ENCODE assay signal across 2 cellular contexts in genomic region chr1:10424651-10425050, GRCh38.
TF ChIP-seq lines count a peak whose summit lies in the region.

No MANE protein-coding gene starts in this region.

TF ChIP-seq in A549, 52 proteins besides CTCF, POLR2A, EP300 and RAD21:
- TF ChIP-seq RFX5 (IDR thresholded peaks at IDR 0.05) = no peak
- no peak for TF ChIP-seq MAX (IDR thresholded peaks at IDR 0.05)
- TF ChIP-seq, protein P1, sequence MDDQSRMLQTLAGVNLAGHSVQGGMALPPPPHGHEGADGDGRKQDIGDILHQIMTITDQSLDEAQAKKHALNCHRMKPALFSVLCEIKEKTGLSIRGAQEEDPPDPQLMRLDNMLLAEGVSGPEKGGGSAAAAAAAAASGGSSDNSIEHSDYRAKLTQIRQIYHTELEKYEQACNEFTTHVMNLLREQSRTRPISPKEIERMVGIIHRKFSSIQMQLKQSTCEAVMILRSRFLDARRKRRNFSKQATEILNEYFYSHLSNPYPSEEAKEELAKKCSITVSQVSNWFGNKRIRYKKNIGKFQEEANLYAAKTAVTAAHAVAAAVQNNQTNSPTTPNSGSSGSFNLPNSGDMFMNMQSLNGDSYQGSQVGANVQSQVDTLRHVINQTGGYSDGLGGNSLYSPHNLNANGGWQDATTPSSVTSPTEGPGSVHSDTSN (IDR thresholded peaks at IDR 0.05) = no peak
- no peak for TF ChIP-seq EHMT2 (IDR thresholded peaks at IDR 0.05; ENCODE audit: low read depth)
- no peak for TF ChIP-seq HOXB5 (CRISPR knock-in tag; IDR thresholded peaks at IDR 0.05)
- no peak for TF ChIP-seq CHD4 (IDR thresholded peaks at IDR 0.05; ENCODE audit: borderline replicate concordance)
- TF ChIP-seq CBX8 (IDR thresholded peaks at IDR 0.05) = no peak
- TF ChIP-seq MAFK (IDR thresholded peaks at IDR 0.05; ENCODE audit: partially characterized antibody) = no peak
- no peak for TF ChIP-seq BHLHE40 (IDR thresholded peaks at IDR 0.05; ENCODE audit: low read depth, low read length)
- TF ChIP-seq GATA3 (IDR thresholded peaks at IDR 0.05; ENCODE audit: borderline replicate concordance) = no peak
- TF ChIP-seq HEYL (CRISPR knock-in tag; IDR thresholded peaks at IDR 0.05) = no peak
- TF ChIP-seq FOSL2 (IDR thresholded peaks at IDR 0.05) = no peak
- TF ChIP-seq FOSL2 (CRISPR knock-in tag; IDR thresholded peaks at IDR 0.05) = no peak
- TF ChIP-seq, protein P2, sequence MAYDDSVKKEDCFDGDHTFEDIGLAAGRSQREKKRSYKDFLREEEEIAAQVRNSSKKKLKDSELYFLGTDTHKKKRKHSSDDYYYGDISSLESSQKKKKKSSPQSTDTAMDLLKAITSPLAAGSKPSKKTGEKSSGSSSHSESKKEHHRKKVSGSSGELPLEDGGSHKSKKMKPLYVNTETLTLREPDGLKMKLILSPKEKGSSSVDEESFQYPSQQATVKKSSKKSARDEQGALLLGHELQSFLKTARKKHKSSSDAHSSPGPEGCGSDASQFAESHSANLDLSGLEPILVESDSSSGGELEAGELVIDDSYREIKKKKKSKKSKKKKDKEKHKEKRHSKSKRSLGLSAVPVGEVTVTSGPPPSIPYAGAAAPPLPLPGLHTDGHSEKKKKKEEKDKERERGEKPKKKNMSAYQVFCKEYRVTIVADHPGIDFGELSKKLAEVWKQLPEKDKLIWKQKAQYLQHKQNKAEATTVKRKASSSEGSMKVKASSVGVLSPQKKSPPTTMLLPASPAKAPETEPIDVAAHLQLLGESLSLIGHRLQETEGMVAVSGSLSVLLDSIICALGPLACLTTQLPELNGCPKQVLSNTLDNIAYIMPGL (CRISPR knock-in tag; IDR thresholded peaks at IDR 0.05; ENCODE audit: borderline replicate concordance) = no peak
- no peak for TF ChIP-seq KDM5A (IDR thresholded peaks at IDR 0.05)
- TF ChIP-seq MAZ (IDR thresholded peaks at IDR 0.05; ENCODE audit: borderline replicate concordance, low read depth, low read length) = no peak
- no peak for TF ChIP-seq HES2 (IDR thresholded peaks at IDR 0.05)

TF ChIP-seq in WTC11, 78 proteins besides CTCF, POLR2A, EP300 and RAD21:
- TF ChIP-seq, protein P3, sequence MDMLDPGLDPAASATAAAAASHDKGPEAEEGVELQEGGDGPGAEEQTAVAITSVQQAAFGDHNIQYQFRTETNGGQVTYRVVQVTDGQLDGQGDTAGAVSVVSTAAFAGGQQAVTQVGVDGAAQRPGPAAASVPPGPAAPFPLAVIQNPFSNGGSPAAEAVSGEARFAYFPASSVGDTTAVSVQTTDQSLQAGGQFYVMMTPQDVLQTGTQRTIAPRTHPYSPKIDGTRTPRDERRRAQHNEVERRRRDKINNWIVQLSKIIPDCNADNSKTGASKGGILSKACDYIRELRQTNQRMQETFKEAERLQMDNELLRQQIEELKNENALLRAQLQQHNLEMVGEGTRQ (CRISPR knock-in tag; IDR thresholded peaks at IDR 0.05) = no peak
- TF ChIP-seq NR1H2 (CRISPR knock-in tag; IDR thresholded peaks at IDR 0.05) (no peak), GABPB1 (CRISPR knock-in tag; IDR thresholded peaks at IDR 0.05) (no peak), ZMAT4 (CRISPR knock-in tag; IDR thresholded peaks at IDR 0.05) (no peak), GRHL2 (CRISPR knock-in tag; IDR thresholded peaks at IDR 0.05; ENCODE audit: insufficient replicate concordance, severe bottlenecking) (no peak), ZNF281 (CRISPR knock-in tag; IDR thresholded peaks at IDR 0.05) (no peak), ZNF423 (CRISPR knock-in tag; IDR thresholded peaks at IDR 0.05) (no peak), ATF2 (CRISPR knock-in tag; IDR thresholded peaks at IDR 0.05; ENCODE audit: borderline replicate concordance, low read depth) (no peak), ZNF232 (CRISPR knock-in tag; IDR thresholded peaks at IDR 0.05) (no peak), KAT7 (CRISPR knock-in tag; IDR thresholded peaks at IDR 0.05; ENCODE audit: borderline replicate concordance) (no peak), ZNF317 (CRISPR knock-in tag; IDR thresholded peaks at IDR 0.05; ENCODE audit: borderline replicate concordance, low read depth) (no peak), NFYB (CRISPR knock-in tag; conservative IDR thresholded peaks at IDR 0.05; ENCODE audit: low read depth) (no peak)
- TF ChIP-seq, protein P4, sequence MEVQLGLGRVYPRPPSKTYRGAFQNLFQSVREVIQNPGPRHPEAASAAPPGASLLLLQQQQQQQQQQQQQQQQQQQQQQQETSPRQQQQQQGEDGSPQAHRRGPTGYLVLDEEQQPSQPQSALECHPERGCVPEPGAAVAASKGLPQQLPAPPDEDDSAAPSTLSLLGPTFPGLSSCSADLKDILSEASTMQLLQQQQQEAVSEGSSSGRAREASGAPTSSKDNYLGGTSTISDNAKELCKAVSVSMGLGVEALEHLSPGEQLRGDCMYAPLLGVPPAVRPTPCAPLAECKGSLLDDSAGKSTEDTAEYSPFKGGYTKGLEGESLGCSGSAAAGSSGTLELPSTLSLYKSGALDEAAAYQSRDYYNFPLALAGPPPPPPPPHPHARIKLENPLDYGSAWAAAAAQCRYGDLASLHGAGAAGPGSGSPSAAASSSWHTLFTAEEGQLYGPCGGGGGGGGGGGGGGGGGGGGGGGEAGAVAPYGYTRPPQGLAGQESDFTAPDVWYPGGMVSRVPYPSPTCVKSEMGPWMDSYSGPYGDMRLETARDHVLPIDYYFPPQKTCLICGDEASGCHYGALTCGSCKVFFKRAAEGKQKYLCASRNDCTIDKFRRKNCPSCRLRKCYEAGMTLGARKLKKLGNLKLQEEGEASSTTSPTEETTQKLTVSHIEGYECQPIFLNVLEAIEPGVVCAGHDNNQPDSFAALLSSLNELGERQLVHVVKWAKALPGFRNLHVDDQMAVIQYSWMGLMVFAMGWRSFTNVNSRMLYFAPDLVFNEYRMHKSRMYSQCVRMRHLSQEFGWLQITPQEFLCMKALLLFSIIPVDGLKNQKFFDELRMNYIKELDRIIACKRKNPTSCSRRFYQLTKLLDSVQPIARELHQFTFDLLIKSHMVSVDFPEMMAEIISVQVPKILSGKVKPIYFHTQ (CRISPR knock-in tag; IDR thresholded peaks at IDR 0.05) = no peak
- TF ChIP-seq, protein P5, sequence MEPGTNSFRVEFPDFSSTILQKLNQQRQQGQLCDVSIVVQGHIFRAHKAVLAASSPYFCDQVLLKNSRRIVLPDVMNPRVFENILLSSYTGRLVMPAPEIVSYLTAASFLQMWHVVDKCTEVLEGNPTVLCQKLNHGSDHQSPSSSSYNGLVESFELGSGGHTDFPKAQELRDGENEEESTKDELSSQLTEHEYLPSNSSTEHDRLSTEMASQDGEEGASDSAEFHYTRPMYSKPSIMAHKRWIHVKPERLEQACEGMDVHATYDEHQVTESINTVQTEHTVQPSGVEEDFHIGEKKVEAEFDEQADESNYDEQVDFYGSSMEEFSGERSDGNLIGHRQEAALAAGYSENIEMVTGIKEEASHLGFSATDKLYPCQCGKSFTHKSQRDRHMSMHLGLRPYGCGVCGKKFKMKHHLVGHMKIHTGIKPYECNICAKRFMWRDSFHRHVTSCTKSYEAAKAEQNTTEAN (CRISPR knock-in tag; IDR thresholded peaks at IDR 0.05) = no peak
- TF ChIP-seq, protein P6, sequence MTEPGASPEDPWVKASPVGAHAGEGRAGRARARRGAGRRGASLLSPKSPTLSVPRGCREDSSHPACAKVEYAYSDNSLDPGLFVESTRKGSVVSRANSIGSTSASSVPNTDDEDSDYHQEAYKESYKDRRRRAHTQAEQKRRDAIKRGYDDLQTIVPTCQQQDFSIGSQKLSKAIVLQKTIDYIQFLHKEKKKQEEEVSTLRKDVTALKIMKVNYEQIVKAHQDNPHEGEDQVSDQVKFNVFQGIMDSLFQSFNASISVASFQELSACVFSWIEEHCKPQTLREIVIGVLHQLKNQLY (CRISPR knock-in tag; IDR thresholded peaks at IDR 0.05) = no peak
